1 cellular context compared by ENCODE assay signal in the genomic region with DNA sequence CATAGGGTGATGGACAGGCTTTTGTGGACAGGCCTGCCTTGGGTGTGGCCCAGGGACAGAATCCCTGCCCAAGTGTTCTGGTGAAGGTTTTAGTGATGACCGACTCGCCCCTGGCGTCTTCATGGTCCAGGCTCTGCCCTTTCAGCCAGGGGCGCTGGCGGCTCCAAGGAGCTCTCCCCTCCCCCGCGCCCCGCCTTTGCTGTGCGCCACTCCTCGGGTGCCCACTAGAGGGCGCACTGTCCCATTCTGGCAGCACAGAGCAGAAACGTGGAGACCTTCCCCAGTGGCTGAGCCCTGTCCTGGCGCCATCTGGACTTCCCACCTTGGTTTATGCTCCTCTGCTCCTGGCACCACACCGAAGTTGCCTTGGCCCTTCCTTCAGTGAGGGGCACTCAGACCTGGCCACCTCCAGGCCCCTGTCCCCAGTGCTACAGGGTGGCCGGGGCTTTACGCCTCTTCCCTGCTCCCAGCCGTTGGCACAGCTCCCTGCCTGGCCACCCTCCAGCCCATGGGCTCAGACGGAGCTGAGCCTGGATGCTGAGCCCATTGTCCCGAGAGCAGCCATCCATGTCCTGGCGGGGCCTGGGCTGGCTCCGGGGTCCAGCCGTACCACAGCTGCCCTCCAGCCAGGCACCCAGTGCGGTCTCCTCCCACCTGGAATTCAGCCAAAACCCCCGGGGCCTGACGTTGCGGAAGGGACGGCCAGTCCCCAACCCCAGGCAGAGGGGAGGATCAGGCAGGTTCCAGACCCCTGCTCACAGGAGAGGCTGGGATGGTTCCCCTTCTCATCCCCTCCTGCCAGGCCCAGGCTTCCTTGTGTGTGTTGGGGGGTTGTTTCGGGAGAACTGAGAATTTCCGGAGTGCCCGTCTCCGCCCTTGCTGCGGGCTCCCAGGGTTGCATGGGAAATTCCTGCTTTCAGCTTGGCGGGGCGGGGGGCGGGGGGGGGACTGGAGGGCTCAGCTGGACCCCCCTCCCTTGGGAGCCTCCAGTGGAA.
TF ChIP-seq lines count a peak whose summit lies in the region.

No MANE protein-coding gene starts in this region.

TF ChIP-seq in HepG2, 621 proteins besides CTCF, POLR2A, EP300 and RAD21 (continued from another document and continues in another):
- TF ChIP-seq, protein P1, sequence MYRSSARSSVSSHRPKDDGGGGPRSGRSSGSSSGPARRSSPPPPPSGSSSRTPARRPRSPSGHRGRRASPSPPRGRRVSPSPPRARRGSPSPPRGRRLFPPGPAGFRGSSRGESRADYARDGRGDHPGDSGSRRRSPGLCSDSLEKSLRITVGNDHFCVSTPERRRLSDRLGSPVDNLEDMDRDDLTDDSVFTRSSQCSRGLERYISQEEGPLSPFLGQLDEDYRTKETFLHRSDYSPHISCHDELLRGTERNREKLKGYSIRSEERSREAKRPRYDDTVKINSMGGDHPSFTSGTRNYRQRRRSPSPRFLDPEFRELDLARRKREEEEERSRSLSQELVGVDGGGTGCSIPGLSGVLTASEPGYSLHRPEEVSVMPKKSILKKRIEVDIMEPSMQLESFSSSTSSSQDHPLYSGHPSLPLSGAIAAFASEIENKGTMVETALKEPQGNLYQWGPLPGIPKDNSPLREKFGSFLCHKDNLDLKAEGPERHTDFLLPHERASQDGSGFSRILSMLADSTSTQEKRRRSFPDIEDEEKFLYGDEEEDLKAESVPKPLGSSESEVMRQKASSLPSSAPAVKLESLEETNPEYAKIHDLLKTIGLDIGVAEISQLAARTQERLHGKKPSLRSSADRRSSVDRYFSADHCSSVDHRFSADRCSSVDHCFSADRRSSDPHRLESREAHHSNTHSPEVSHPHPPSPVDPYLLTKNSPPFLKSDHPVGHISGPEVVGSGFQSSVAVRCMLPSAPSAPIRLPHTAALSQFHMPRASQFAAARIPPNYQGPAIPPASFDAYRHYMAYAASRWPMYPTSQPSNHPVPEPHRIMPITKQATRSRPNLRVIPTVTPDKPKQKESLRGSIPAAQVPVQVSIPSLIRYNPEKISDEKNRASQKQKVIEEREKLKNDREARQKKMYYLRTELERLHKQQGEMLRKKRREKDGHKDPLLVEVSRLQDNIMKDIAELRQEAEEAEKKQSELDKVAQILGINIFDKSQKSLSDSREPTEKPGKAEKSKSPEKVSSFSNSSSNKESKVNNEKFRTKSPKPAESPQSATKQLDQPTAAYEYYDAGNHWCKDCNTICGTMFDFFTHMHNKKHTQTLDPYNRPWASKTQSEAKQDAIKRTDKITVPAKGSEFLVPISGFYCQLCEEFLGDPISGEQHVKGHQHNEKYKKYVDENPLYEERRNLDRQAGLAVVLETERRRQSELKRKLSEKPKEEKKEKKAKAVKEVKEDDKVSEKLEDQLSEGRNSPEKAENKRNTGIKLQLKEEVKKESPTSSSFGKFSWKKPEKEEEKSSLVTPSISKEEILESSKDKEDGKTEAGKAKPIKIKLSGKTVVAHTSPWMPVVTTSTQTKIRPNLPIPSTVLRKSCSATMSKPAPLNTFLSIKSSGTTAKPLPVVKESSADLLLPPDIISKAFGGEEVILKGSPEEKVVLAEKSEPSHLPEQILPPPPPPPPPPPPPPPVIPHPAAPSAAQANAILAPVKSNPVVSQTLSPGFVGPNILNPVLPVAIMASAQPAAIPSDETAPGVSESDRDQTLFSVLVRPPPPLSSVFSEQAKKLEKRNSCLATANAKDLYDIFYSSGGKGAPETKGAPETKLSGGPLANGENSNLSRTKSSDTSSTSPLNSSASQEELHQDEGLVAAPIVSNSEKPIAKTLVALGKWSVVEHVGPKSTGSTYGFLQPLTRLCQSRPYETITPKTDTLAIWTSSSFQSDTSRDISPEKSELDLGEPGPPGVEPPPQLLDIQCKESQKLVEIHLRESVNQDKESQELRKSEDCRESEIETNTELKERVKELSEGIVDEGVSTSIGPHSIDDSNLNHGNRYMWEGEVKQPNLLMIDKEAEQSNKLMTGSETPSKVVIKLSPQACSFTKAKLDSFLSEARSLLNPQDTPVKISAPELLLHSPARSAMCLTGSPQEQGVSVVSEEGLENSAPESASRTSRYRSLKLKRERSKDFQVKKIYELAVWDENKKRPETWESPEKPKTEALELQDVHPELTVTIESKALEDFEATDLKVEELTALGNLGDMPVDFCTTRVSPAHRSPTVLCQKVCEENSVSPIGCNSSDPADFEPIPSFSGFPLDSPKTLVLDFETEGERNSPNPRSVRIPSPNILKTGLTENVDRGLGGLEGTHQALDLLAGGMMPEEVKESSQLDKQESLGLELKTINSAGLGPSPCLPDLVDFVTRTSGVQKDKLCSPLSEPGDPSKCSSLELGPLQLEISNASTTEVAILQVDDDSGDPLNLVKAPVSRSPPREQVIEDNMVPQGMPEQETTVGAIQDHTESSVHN (CRISPR knock-in tag; IDR thresholded peaks at IDR 0.05), result no peak
- TF ChIP-seq, protein P2, sequence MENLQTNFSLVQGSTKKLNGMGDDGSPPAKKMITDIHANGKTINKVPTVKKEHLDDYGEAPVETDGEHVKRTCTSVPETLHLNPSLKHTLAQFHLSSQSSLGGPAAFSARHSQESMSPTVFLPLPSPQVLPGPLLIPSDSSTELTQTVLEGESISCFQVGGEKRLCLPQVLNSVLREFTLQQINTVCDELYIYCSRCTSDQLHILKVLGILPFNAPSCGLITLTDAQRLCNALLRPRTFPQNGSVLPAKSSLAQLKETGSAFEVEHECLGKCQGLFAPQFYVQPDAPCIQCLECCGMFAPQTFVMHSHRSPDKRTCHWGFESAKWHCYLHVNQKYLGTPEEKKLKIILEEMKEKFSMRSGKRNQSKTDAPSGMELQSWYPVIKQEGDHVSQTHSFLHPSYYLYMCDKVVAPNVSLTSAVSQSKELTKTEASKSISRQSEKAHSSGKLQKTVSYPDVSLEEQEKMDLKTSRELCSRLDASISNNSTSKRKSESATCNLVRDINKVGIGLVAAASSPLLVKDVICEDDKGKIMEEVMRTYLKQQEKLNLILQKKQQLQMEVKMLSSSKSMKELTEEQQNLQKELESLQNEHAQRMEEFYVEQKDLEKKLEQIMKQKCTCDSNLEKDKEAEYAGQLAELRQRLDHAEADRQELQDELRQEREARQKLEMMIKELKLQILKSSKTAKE (CRISPR knock-in tag; IDR thresholded peaks at IDR 0.05; ENCODE audit: borderline replicate concordance), result no peak
- TF ChIP-seq, protein P3, sequence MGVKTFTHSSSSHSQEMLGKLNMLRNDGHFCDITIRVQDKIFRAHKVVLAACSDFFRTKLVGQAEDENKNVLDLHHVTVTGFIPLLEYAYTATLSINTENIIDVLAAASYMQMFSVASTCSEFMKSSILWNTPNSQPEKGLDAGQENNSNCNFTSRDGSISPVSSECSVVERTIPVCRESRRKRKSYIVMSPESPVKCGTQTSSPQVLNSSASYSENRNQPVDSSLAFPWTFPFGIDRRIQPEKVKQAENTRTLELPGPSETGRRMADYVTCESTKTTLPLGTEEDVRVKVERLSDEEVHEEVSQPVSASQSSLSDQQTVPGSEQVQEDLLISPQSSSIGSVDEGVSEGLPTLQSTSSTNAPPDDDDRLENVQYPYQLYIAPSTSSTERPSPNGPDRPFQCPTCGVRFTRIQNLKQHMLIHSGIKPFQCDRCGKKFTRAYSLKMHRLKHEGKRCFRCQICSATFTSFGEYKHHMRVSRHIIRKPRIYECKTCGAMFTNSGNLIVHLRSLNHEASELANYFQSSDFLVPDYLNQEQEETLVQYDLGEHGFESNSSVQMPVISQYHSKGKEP (CRISPR knock-in tag; IDR thresholded peaks at IDR 0.05), result no peak
- TF ChIP-seq AGO2 (optimal IDR thresholded peaks at IDR 0.05; ENCODE audit: low read depth, low read length) (peak; percentile 62), ZFYVE20 (CRISPR knock-in tag; IDR thresholded peaks at IDR 0.05; ENCODE audit: borderline replicate concordance, low read depth) (no peak), ZNF432 (CRISPR knock-in tag; IDR thresholded peaks at IDR 0.05; ENCODE audit: borderline replicate concordance) (no peak), ZNF891 (CRISPR knock-in tag; IDR thresholded peaks at IDR 0.05) (peak; percentile 73; the same call in 1 of the 2 replicates), SRF (IDR thresholded peaks at IDR 0.05; ENCODE audit: low read depth, low read length) (no peak), ZNF616 (CRISPR knock-in tag; IDR thresholded peaks at IDR 0.05; ENCODE audit: low read depth) (0 out of 2 replicates have a peak, but pooled peaks have one; percentile 22), ZNF317 (CRISPR knock-in tag; IDR thresholded peaks at IDR 0.05) (no peak), ISL2 (CRISPR knock-in tag; IDR thresholded peaks at IDR 0.05) (no peak), ZNF34 (CRISPR knock-in tag; IDR thresholded peaks at IDR 0.05; ENCODE audit: borderline replicate concordance) (no peak), RFXAP (CRISPR knock-in tag; IDR thresholded peaks at IDR 0.05; ENCODE audit: borderline replicate concordance) (no peak), RFX1 (IDR thresholded peaks at IDR 0.05) (no peak), ELF1 (CRISPR knock-in tag; IDR thresholded peaks at IDR 0.05) (peak; percentile 11; the same call in 1 of the 2 replicates), SCMH1 (CRISPR knock-in tag; IDR thresholded peaks at IDR 0.05; ENCODE audit: borderline replicate concordance) (no peak), POGZ (CRISPR knock-in tag; IDR thresholded peaks at IDR 0.05) (no peak), DR1 (CRISPR knock-in tag; IDR thresholded peaks at IDR 0.05) (no peak), MAFK (conservative IDR thresholded peaks at IDR 0.05 in 1 of 2, IDR thresholded peaks at IDR 0.05 in 1 of 2; ENCODE audit: low read length in 2 of 2) (no peak), ZFP37 (CRISPR knock-in tag; IDR thresholded peaks at IDR 0.05; ENCODE audit: borderline replicate concordance) (no peak), FOXC1 (CRISPR knock-in tag; IDR thresholded peaks at IDR 0.05; ENCODE audit: borderline replicate concordance) (no peak), THAP11 (CRISPR knock-in tag; IDR thresholded peaks at IDR 0.05) (peak; percentile 40), ZNF33B (CRISPR knock-in tag; IDR thresholded peaks at IDR 0.05) (no peak), AGO1 (IDR thresholded peaks at IDR 0.05; ENCODE audit: low read depth, low read length, poor library complexity, severe bottlenecking) (no peak), ZSCAN22 (CRISPR knock-in tag; IDR thresholded peaks at IDR 0.05) (no peak), REL (CRISPR knock-in tag; conservative IDR thresholded peaks at IDR 0.05) (0 out of 2 replicates have a peak, but pooled peaks have one; percentile 29), CCAR2 (optimal IDR thresholded peaks at IDR 0.05; ENCODE audit: low read depth, low read length) (peak; percentile 55), ZNF678 (CRISPR knock-in tag; IDR thresholded peaks at IDR 0.05) (no peak), ZNF431 (CRISPR knock-in tag; IDR thresholded peaks at IDR 0.05; ENCODE audit: borderline replicate concordance, low read depth) (no peak)
- TF ChIP-seq, protein P4, sequence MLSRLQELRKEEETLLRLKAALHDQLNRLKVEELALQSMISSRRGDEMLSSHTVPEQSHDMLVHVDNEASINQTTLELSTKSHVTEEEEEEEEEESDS (CRISPR knock-in tag; IDR thresholded peaks at IDR 0.05; ENCODE audit: borderline replicate concordance), result no peak
- TF ChIP-seq, protein P5, sequence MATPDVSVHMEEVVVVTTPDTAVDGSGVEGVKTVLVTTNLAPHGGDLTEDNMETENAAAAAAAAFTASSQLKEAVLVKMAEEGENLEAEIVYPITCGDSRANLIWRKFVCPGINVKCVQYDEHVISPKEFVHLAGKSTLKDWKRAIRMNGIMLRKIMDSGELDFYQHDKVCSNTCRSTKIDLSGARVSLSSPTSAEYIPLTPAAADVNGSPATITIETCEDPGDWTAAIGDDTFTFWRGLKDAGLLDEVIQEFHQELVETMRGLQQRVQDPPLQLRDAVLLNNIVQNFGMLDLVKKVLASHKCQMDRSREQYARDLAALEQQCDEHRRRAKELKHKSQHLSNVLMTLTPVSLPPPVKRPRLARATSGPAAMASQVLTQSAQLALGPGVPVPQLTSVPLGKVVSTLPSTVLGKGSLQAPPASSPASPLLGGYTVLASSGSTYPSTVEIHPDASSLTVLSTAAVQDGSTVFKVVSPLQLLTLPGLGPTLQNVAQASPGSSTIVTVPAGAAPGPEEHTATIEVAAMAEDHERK (CRISPR knock-in tag; IDR thresholded peaks at IDR 0.05; ENCODE audit: low read depth), result no peak
- TF ChIP-seq, protein P6, sequence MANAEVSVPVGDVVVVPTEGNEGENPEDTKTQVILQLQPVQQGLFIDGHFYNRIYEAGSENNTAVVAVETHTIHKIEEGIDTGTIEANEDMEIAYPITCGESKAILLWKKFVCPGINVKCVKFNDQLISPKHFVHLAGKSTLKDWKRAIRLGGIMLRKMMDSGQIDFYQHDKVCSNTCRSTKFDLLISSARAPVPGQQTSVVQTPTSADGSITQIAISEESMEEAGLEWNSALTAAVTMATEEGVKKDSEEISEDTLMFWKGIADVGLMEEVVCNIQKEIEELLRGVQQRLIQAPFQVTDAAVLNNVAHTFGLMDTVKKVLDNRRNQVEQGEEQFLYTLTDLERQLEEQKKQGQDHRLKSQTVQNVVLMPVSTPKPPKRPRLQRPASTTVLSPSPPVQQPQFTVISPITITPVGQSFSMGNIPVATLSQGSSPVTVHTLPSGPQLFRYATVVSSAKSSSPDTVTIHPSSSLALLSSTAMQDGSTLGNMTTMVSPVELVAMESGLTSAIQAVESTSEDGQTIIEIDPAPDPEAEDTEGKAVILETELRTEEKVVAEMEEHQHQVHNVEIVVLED (CRISPR knock-in tag; IDR thresholded peaks at IDR 0.05; ENCODE audit: borderline replicate concordance), result peak; percentile 44; the same call in 1 of the 2 replicates
- TF ChIP-seq, protein P7, sequence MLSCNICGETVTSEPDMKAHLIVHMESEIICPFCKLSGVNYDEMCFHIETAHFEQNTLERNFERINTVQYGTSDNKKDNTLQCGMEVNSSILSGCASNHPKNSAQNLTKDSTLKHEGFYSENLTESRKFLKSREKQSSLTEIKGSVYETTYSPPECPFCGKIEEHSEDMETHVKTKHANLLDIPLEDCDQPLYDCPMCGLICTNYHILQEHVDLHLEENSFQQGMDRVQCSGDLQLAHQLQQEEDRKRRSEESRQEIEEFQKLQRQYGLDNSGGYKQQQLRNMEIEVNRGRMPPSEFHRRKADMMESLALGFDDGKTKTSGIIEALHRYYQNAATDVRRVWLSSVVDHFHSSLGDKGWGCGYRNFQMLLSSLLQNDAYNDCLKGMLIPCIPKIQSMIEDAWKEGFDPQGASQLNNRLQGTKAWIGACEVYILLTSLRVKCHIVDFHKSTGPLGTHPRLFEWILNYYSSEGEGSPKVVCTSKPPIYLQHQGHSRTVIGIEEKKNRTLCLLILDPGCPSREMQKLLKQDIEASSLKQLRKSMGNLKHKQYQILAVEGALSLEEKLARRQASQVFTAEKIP (CRISPR knock-in tag; IDR thresholded peaks at IDR 0.05; ENCODE audit: borderline replicate concordance), result no peak
- TF ChIP-seq, protein P8, sequence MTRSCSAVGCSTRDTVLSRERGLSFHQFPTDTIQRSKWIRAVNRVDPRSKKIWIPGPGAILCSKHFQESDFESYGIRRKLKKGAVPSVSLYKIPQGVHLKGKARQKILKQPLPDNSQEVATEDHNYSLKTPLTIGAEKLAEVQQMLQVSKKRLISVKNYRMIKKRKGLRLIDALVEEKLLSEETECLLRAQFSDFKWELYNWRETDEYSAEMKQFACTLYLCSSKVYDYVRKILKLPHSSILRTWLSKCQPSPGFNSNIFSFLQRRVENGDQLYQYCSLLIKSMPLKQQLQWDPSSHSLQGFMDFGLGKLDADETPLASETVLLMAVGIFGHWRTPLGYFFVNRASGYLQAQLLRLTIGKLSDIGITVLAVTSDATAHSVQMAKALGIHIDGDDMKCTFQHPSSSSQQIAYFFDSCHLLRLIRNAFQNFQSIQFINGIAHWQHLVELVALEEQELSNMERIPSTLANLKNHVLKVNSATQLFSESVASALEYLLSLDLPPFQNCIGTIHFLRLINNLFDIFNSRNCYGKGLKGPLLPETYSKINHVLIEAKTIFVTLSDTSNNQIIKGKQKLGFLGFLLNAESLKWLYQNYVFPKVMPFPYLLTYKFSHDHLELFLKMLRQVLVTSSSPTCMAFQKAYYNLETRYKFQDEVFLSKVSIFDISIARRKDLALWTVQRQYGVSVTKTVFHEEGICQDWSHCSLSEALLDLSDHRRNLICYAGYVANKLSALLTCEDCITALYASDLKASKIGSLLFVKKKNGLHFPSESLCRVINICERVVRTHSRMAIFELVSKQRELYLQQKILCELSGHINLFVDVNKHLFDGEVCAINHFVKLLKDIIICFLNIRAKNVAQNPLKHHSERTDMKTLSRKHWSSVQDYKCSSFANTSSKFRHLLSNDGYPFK (CRISPR knock-in tag; IDR thresholded peaks at IDR 0.05; ENCODE audit: borderline replicate concordance), result peak; percentile 40; the same call in 1 of the 2 replicates
